In genomic region chr13:46171739-46172138, GRCh38 we compare ENCODE assay signal across 13 cellular contexts. TPM values are rescaled to one million over a fixed set of nuclear protein-coding genes. Genes with fewer than 3 reads are reported as not detected.
DNase-seq lines count a peak whose midpoint lies in the region; ATAC-seq and TF ChIP-seq lines count a peak whose summit lies in the region.
"Had no signal": no experiment of that assay in that cellular context is flagged by ENCODE, and none has a peak within 500 bp of the region (broad histone marks: within the 10 kb centered on the region; RNA-seq: fewer than 3 reads in every experiment).

No MANE protein-coding gene starts in this region.

- CTCF ChIA-PET in CD4-positive, alpha-beta T cell (lab: Charles Lee), result interaction anchor here (1.7 to 5.9 kb wide), 3 partner anchors 12 to 150 kb away, joined by 5 to 70 read pairs (median 7); no protein-coding TSS in a partner anchor
- CTCF ChIA-PET in activated CD4-positive, alpha-beta memory T cell treated with anti-CD3 and anti-CD28 coated beads for 36 hours (lab: Charles Lee), result interaction anchor here (1.2 to 13.5 kb wide), 5 partner anchors 8 to 125 kb away, joined by 4 to 164 read pairs (median 7); partner anchors contain the start of gene LCP1

- no peaks in the 10 kb centered on the region for H3K9me3 Mint-ChIP-seq in CD4-positive, alpha-beta T cell
- H3K9me3 Mint-ChIP-seq in activated CD4-positive, alpha-beta memory T cell treated with anti-CD3 and anti-CD28 coated beads for 36 hours, result no peaks in the 10 kb centered on the region

- H3K4me1 ChIP-seq in mononuclear cell (ENCODE audit: insufficient read depth, low read length), result peaks cover 96% of the 10 kb centered on the region
- H3K4me1 ChIP-seq: SJCRH30 had no signal

- ATAC-seq in CD4-positive, alpha-beta T cell (ENCODE audit: poor library complexity), result no peak
- no peak for ATAC-seq in GM21723 (IDR thresholded peaks at IDR 0.05; ENCODE audit: unreplicated experiment)

- H3K4me3 Mint-ChIP-seq in CD4-positive, alpha-beta T cell, result peak overlapping the region; percentile 87
- H3K4me3 Mint-ChIP-seq in activated CD4-positive, alpha-beta memory T cell treated with anti-CD3 and anti-CD28 coated beads for 36 hours, result peak overlapping the region; percentile 62

- DNase-seq in CD4-positive, alpha-beta T cell, result no peak
- DNase-seq in GM12864 (ENCODE audit: low read depth) (no peak), A172 (ENCODE audit: low spot score) (no peak), pons (ENCODE audit: low spot score) (no peak)
- no peak for DNase-seq in activated CD4-positive, alpha-beta memory T cell treated with anti-CD3 and anti-CD28 coated beads for 36 hours
- DNase-seq in stimulated activated CD4-positive, alpha-beta T cell treated with anti-CD3 and anti-CD28 coated beads, Interleukin-1b, Interleukin-23, amount 100 ng/mL, for 48 hours, result no peak
- DNase-seq: activated gamma-delta T cell, NCI-H2171, SJCRH30, WERI-Rb-1 had no signal

- peaks cover 68% of the 10 kb centered on the region for H3K36me3 Mint-ChIP-seq in CD4-positive, alpha-beta T cell (ENCODE audit: low read depth)
- peaks cover 72% of the 10 kb centered on the region for H3K36me3 Mint-ChIP-seq in activated CD4-positive, alpha-beta memory T cell treated with anti-CD3 and anti-CD28 coated beads for 36 hours

- TF ChIP-seq CTCF in CD4-positive, alpha-beta T cell (IDR thresholded peaks at IDR 0.05), result no peak
- no peak for TF ChIP-seq CTCF in GM12864 (IDR thresholded peaks at IDR 0.05; ENCODE audit: low read depth, low read length, missing control alignments)

- H3K27me3 Mint-ChIP-seq in CD4-positive, alpha-beta T cell, result no peaks in the 10 kb centered on the region
- no peaks in the 10 kb centered on the region for H3K27me3 Mint-ChIP-seq in activated CD4-positive, alpha-beta memory T cell treated with anti-CD3 and anti-CD28 coated beads for 36 hours

- intact Hi-C loops in CD4-positive, alpha-beta T cell (cut with DNase I, micrococcal nuclease), result loop anchor here (1.0 to 5.0 kb wide), 4 partner anchors 11 to 119 kb away; partner anchors contain the start of genes LCP1 (in 1 of the 2) and ZC3H13 (in 1 of the 2)
- intact Hi-C loops in activated CD4-positive, alpha-beta memory T cell treated with anti-CD3 and anti-CD28 coated beads for 36 hours (cut with micrococcal nuclease), result loop anchor here (2.0 kb wide), 1 partner anchor 125 kb away; no protein-coding TSS in a partner anchor

- H3K27me3 ChIP-seq in CD4-positive, alpha-beta T cell (ENCODE audit: control insufficient read depth, insufficient read depth, low read length), result no peaks in the 10 kb centered on the region
- no peaks in the 10 kb centered on the region for H3K27me3 ChIP-seq in mononuclear cell (ENCODE audit: insufficient read depth, low read length)
- H3K27me3 ChIP-seq: cardiac muscle cell, SJCRH30 had no signal

- H3K27ac Mint-ChIP-seq in CD4-positive, alpha-beta T cell, result peak overlapping the region; percentile 98
- peak overlapping the region; percentile 86 for H3K27ac Mint-ChIP-seq in activated CD4-positive, alpha-beta memory T cell treated with anti-CD3 and anti-CD28 coated beads for 36 hours

- peaks cover 98% of the 10 kb centered on the region for H3K4me1 Mint-ChIP-seq in CD4-positive, alpha-beta T cell (ENCODE audit: low read depth)
- H3K4me1 Mint-ChIP-seq in activated CD4-positive, alpha-beta memory T cell treated with anti-CD3 and anti-CD28 coated beads for 36 hours (ENCODE audit: low read depth), result peaks cover 98% of the 10 kb centered on the region

- no peaks in the 10 kb centered on the region for H3K9me3 ChIP-seq in CD4-positive, alpha-beta T cell (ENCODE audit: control insufficient read depth, low read length)
- no peaks in the 10 kb centered on the region for H3K9me3 ChIP-seq in mononuclear cell (ENCODE audit: low read depth, low read length)
- H3K9me3 ChIP-seq: SJCRH30 had no signal

- H3K27ac ChIP-seq in CD4-positive, alpha-beta T cell (ENCODE audit: low read depth, low read length), result peak overlapping the region; percentile 68
- H3K27ac ChIP-seq: cardiac muscle cell, SJCRH30, WERI-Rb-1 had no signal

- H3K4me3 ChIP-seq in GM12864 (ENCODE audit: low read depth, low read length) (peak overlapping the region; percentile 26; the same call in 1 of the 2 replicates), mononuclear cell (ENCODE audit: low read length) (peak overlapping the region; percentile 12)
- H3K4me3 ChIP-seq: cardiac muscle cell, SJCRH30 had no signal

- POLR2A ChIA-PET in CD4-positive, alpha-beta T cell (lab: Charles Lee), result interaction anchor here (0.5 to 15.5 kb wide), 12 partner anchors 8 to 150 kb away, joined by 3 to 217 read pairs (median 8); partner anchors contain the start of genes LCP1 and LRRC63
- POLR2A ChIA-PET in activated CD4-positive, alpha-beta memory T cell treated with anti-CD3 and anti-CD28 coated beads for 36 hours (lab: Charles Lee), result interaction anchor here (4.8 to 9.9 kb wide), 2 partner anchors 7 to 12 kb away, joined by 30 to 239 read pairs; partner anchors contain the start of gene LCP1

RNA-seq across cellular contexts. Expression of gene LCP1, which starts 10.2 kb away (rescaled TPM):
- 100 to 1,000 TPM; 266 to 276 TPM for total RNA-seq in CD4-positive, alpha-beta T cell
- 1,000 to 10,000 TPM; 1,012 to 1,022 TPM for total RNA-seq in activated CD4-positive, alpha-beta memory T cell treated with anti-CD3 and anti-CD28 coated beads for 36 hours
- 899 TPM for total RNA-seq in mononuclear cell
- 13.3 and 13.5 TPM in 2 replicates for total RNA-seq in A172 (2014; rRNA removed; shearing (Covaris generic))
- total RNA-seq: SJCRH30 had no signal

RNA-seq across cellular contexts. Expression of gene LRRC63, which starts 40.0 kb away (rescaled TPM):
- under 1 TPM in 1 of 2 experiments, not detected in 1; 0.17 TPM for total RNA-seq in CD4-positive, alpha-beta T cell
- under 1 TPM; 0.45 to 0.63 TPM for total RNA-seq in activated CD4-positive, alpha-beta memory T cell treated with anti-CD3 and anti-CD28 coated beads for 36 hours
- total RNA-seq in mononuclear cell, result 0.21 TPM
- total RNA-seq in A172 (2014; rRNA removed; shearing (Covaris generic)), result 0.22 and 0.29 TPM in 2 replicates

Comparison
In these comparisons a context has a peak if more than half of its experiments do, and no peak if none do; other contexts are left out.
1. RNA of gene LCP1, which starts 10.2 kb away (total RNA-seq): 1,012 to 1,022 TPM in activated CD4-positive, alpha-beta memory T cell treated with anti-CD3 and anti-CD28 coated beads for 36 hours, 899 TPM in mononuclear cell (single experiment) and 266 to 276 TPM in CD4-positive, alpha-beta T cell; 13.3 to 13.5 TPM in A172; every median in the first group is over 10 times any median in the second.